Comparison of ENCODE assay signal across 9 cellular contexts in genomic region chr1:160401487-160401805, GRCh38. TPM values are rescaled to one million over a fixed set of nuclear protein-coding genes. Genes with fewer than 3 reads are reported as not detected.
DNase-seq lines count a peak whose midpoint lies in the region; ATAC-seq and TF ChIP-seq lines count a peak whose summit lies in the region.
"Had no signal": no experiment of that assay in that cellular context is flagged by ENCODE, and none has a peak within 500 bp of the region (broad histone marks: within the 10 kb centered on the region; RNA-seq: fewer than 3 reads in every experiment).

No MANE protein-coding gene starts in this region.

- H3K36me3 ChIP-seq in ES-I3 (ENCODE audit: insufficient read depth, low read length) (no peaks in the 10 kb centered on the region), SJSA1 (peaks cover 2% of the 10 kb centered on the region; the same call in 1 of the 2 replicates), hepatocyte (replicated peaks; ENCODE audit: insufficient read depth, low read depth) (no peaks in the 10 kb centered on the region), sigmoid colon (no peaks in the 10 kb centered on the region)

- H3K27ac ChIP-seq in SJSA1 (no peak overlapping the region), hepatocyte (peak overlapping the region; percentile 95), sigmoid colon (peak overlapping the region; percentile 65 to 83 (median 72))

- TF ChIP-seq CTCF in hepatocyte (IDR thresholded peaks at IDR 0.05; ENCODE audit: poor library complexity) = no peak
- TF ChIP-seq CTCF in sigmoid colon (IDR thresholded peaks at IDR 0.05) = no peak
- no peak for TF ChIP-seq CTCF in GM10248 (IDR thresholded peaks at IDR 0.05; ENCODE audit: control extremely low read depth, extremely low read depth, low read depth, missing control alignments)

- intact Hi-C loops in sigmoid colon (cut with DNase I) = loop anchor here (5.0 kb wide), 1 partner anchor 59 kb away; the partner anchor contains the start of genes COPA and NCSTN

- H3K4me2 ChIP-seq in hepatocyte = peak overlapping the region; percentile 89

- CTCF ChIA-PET in GM10248 (lab: Yijun Ruan, JAX) = interaction anchor here (1.1 kb wide), 1 partner anchor 25 kb away, joined by 4 read pairs; no protein-coding TSS in a partner anchor

- H3K79me2 ChIP-seq in hepatocyte = peaks cover 59% of the 10 kb centered on the region

- POLR2A ChIA-PET in GM10248 (lab: Yijun Ruan, JAX) = no interaction called here

- H3K4me3 ChIP-seq in SJSA1 (peak overlapping the region; percentile 66), hepatocyte (peak overlapping the region; percentile 100), sigmoid colon (peak overlapping the region; percentile 59 to 82 (median 77))

- H3K9ac ChIP-seq in ES-I3 (ENCODE audit: low read depth, low read length) = peak overlapping the region; percentile 84

- no peak for ATAC-seq in HG03196 (IDR thresholded peaks at IDR 0.05; ENCODE audit: unreplicated experiment)
- ATAC-seq in HG03095 (IDR thresholded peaks at IDR 0.05; ENCODE audit: unreplicated experiment) = no peak

- H2AFZ ChIP-seq in hepatocyte = peak overlapping the region; percentile 100

- no peak for TF ChIP-seq EP300 in sigmoid colon (IDR thresholded peaks at IDR 0.05)

- H3K9me2 ChIP-seq in hepatocyte (replicated peaks; ENCODE audit: insufficient read depth) = no peaks in the 10 kb centered on the region

- H3K27me3 ChIP-seq in SJSA1 (replicated peaks) (no peaks in the 10 kb centered on the region), hepatocyte (no peaks in the 10 kb centered on the region), sigmoid colon (no peaks in the 10 kb centered on the region)

- TF ChIP-seq POLR2A in sigmoid colon (IDR thresholded peaks at IDR 0.05) = no peak

- H3K4me1 ChIP-seq in ES-I3 (ENCODE audit: insufficient read depth, low read length) = peaks cover 58% of the 10 kb centered on the region
- peaks cover 17% of the 10 kb centered on the region for H3K4me1 ChIP-seq in SJSA1 (replicated peaks)
- peaks cover 14% of the 10 kb centered on the region for H3K4me1 ChIP-seq in hepatocyte (ENCODE audit: insufficient read depth)
- peaks cover 0 to 22% (median 13%) of the 10 kb centered on the region in 4 donors for H3K4me1 ChIP-seq in sigmoid colon

- no peaks in the 10 kb centered on the region for H3K9me3 ChIP-seq in ES-I3 (ENCODE audit: control insufficient read depth, insufficient read depth, low read length)
- H3K9me3 ChIP-seq in SJSA1 (replicated peaks) = no peaks in the 10 kb centered on the region
- H3K9me3 ChIP-seq in hepatocyte (ENCODE audit: low read depth) = no peaks in the 10 kb centered on the region
- H3K9me3 ChIP-seq in sigmoid colon = no peaks in the 10 kb centered on the region

- 21% methylated on average over 7 of the region's 7 CpGs for WGBS in hepatocyte (ENCODE audit: low lambda C conversion rate, missing lambda C conversion rate)
- 16 to 47% methylated on average over 7 of the region's 7 CpGs for WGBS in sigmoid colon, 2 donors

- no peaks in the 10 kb centered on the region for H4K20me1 ChIP-seq in hepatocyte (ENCODE audit: insufficient read depth, poor library complexity, severe bottlenecking)

- DNase-seq in SJSA1 (ENCODE audit: low read depth in 1 of 2, low spot score in 2 of 2) = no peak
- DNase-seq in hepatocyte (ENCODE audit: low spot score) = no peak
- no peak for DNase-seq in sigmoid colon
- DNase-seq in stimulated activated CD4-positive, alpha-beta T cell treated with anti-CD3 and anti-CD28 coated beads, Interleukin-12 subunit alpha, Interleukin-12 subunit beta, amount 100 ng/mL, for 4 hours = no peak
- DNase-seq in GM10248 (ENCODE audit: extremely low spot score) = no peak
- DNase-seq: NCI-H446 treated with DMSO at 0.1 percent for 48 hours had no signal

RNA-seq across cellular contexts. Expression of gene VANGL2, which starts 1.1 kb away (rescaled TPM):
- total RNA-seq in SJSA1 (2014; rRNA removed; shearing (Covaris generic)) = 2.2 and 2.3 TPM in 2 replicates
- total RNA-seq in hepatocyte = 9.7 and 10.9 TPM in 2 replicates
- polyA plus RNA-seq in hepatocyte = 8.2 and 8.9 TPM in 2 replicates
- 1 to 10 TPM; 3.2 to 6.6 (median 3.6) TPM for total RNA-seq in sigmoid colon
- 1 to 10 TPM; 1.8 to 3.5 (median 2.6) TPM for polyA plus RNA-seq in sigmoid colon

RNA-seq across cellular contexts. Expression of gene NHLH1, which starts 34.6 kb away (rescaled TPM):
- total RNA-seq in SJSA1 (2014; rRNA removed; shearing (Covaris generic)) = 0.11 TPM in 1 of 2 replicates, not detected in the other
- total RNA-seq in hepatocyte (0.13 TPM in 1 of 2 replicates, not detected in the other), sigmoid colon (under 1 TPM in 1 of 4 donors, not detected in 3; under 0.01 TPM)
- polyA plus RNA-seq in hepatocyte (not detected in 2 replicates), sigmoid colon (under 1 TPM in 2 of 3 donors, not detected in 1; 0.12 to 0.60 TPM)

RNA-seq across cellular contexts. Expression of gene NCSTN, which starts 58.3 kb away (rescaled TPM):
- 48.4 and 58.5 TPM in 2 replicates for total RNA-seq in SJSA1 (2014; rRNA removed; shearing (Covaris generic))
- total RNA-seq in hepatocyte = 90.3 and 103 TPM in 2 replicates
- 112 and 120 TPM in 2 replicates for polyA plus RNA-seq in hepatocyte
- total RNA-seq in sigmoid colon = 10 to 100 TPM; 30.3 to 46.7 (median 39.0) TPM
- 10 to 100 TPM; 12.0 to 55.6 (median 19.4) TPM for polyA plus RNA-seq in sigmoid colon

RNA-seq across cellular contexts. Expression of gene COPA, which starts 58.4 kb away (rescaled TPM):
- total RNA-seq in SJSA1 (2014; rRNA removed; shearing (Covaris generic)) = 162 and 191 TPM in 2 replicates
- total RNA-seq in hepatocyte = 149 and 151 TPM in 2 replicates
- polyA plus RNA-seq in hepatocyte = 138 and 141 TPM in 2 replicates
- total RNA-seq in sigmoid colon = 100 to 1,000 TPM in 1 of 4 donors, 10 to 100 TPM in 3; 93.8 to 117 (median 96.5) TPM
- 10 to 100 TPM; 62.5 to 76.0 (median 68.7) TPM for polyA plus RNA-seq in sigmoid colon
